Comparison of ENCODE assay signal across 8 cellular contexts in genomic region chr7:26155531-26156375, GRCh38. TPM values are rescaled to one million over a fixed set of nuclear protein-coding genes. Genes with fewer than 3 reads are reported as not detected.
DNase-seq lines count a peak whose midpoint lies in the region; ATAC-seq and TF ChIP-seq lines count a peak whose summit lies in the region.

No MANE protein-coding gene starts in this region.

- peaks cover 39% of the 10 kb centered on the region for H3K4me1 ChIP-seq in CD8-positive, alpha-beta T cell (ENCODE audit: insufficient read depth, low read length)

- no peaks in the 10 kb centered on the region for H3K36me3 ChIP-seq in CD8-positive, alpha-beta T cell (ENCODE audit: insufficient read depth, low read length)

- intact Hi-C loops in CD8-positive, alpha-beta T cell (cut with DNase I, micrococcal nuclease), result no loop called here

- peak overlapping the region; percentile 62 for H3K27ac Mint-ChIP-seq in CD8-positive, alpha-beta T cell
- H3K27ac Mint-ChIP-seq in IgD-negative memory B cell, result peak overlapping the region; percentile 67 to 95 (median 93)
- peak overlapping the region; percentile 72 to 93 for H3K27ac Mint-ChIP-seq in activated naive CD4-positive, alpha-beta T cell treated with anti-CD3 and anti-CD28 coated beads, Interleukin-2, amount 50 U/mL, for 72 hours

- no peak overlapping the region for H3K27ac ChIP-seq in CD8-positive, alpha-beta T cell (ENCODE audit: low read depth, low read length)

- H3K9me3 ChIP-seq in CD8-positive, alpha-beta T cell (ENCODE audit: low read length), result no peaks in the 10 kb centered on the region

- POLR2A ChIA-PET in CD8-positive, alpha-beta T cell (lab: Charles Lee), result interaction anchor here (1.2 to 6.0 kb wide), 3 partner anchors 30 to 42 kb away, joined by 3 to 56 read pairs (median 3); partner anchors contain the start of genes CBX3 and HNRNPA2B1

- TF ChIP-seq CTCF in CD8-positive, alpha-beta T cell (IDR thresholded peaks at IDR 0.05), result no peak

- H3K4me3 Mint-ChIP-seq in CD8-positive, alpha-beta T cell, result peak overlapping the region; percentile 40
- H3K4me3 Mint-ChIP-seq in IgD-negative memory B cell, result peak overlapping the region; percentile 86 to 95 (median 92)

- ATAC-seq in CD8-positive, alpha-beta T cell, result no peak
- no peak for ATAC-seq in activated naive CD4-positive, alpha-beta T cell treated with anti-CD3 and anti-CD28 coated beads, Interleukin-2, amount 50 U/mL, for 72 hours
- ATAC-seq in GM21825 (IDR thresholded peaks at IDR 0.05; ENCODE audit: unreplicated experiment) (no peak), HG03565 (IDR thresholded peaks at IDR 0.05; ENCODE audit: unreplicated experiment) (no peak)

- CTCF ChIA-PET in CD8-positive, alpha-beta T cell (lab: Charles Lee), result interaction anchor here (0.9 to 2.2 kb wide), 5 partner anchors 24 to 65 kb away, joined by 3 to 10 read pairs (median 7); no protein-coding TSS in a partner anchor

- peaks cover 60% of the 10 kb centered on the region for H3K4me1 Mint-ChIP-seq in CD8-positive, alpha-beta T cell (ENCODE audit: low read depth)
- H3K4me1 Mint-ChIP-seq in IgD-negative memory B cell, result peaks cover 26 to 64% (median 52%) of the 10 kb centered on the region in 3 donors

- no peak overlapping the region for H3K4me3 ChIP-seq in CD8-positive, alpha-beta T cell (ENCODE audit: low read depth, low read length)

- H3K36me3 Mint-ChIP-seq in CD8-positive, alpha-beta T cell, result peaks cover 3% of the 10 kb centered on the region
- no peaks in the 10 kb centered on the region for H3K36me3 Mint-ChIP-seq in IgD-negative memory B cell
- peaks cover 16 to 32% of the 10 kb centered on the region in 2 donors for H3K36me3 Mint-ChIP-seq in activated naive CD4-positive, alpha-beta T cell treated with anti-CD3 and anti-CD28 coated beads, Interleukin-2, amount 50 U/mL, for 72 hours

- no peaks in the 10 kb centered on the region for H3K27me3 Mint-ChIP-seq in CD8-positive, alpha-beta T cell (ENCODE audit: low read depth)
- H3K27me3 Mint-ChIP-seq in IgD-negative memory B cell, result no peaks in the 10 kb centered on the region

- no peak for DNase-seq in CD8-positive, alpha-beta T cell
- no peak for DNase-seq in activated naive CD4-positive, alpha-beta T cell treated with anti-CD3 and anti-CD28 coated beads, Interleukin-2, amount 50 U/mL, for 72 hours (ENCODE audit: low spot score in 2 of 2)
- DNase-seq in myocyte (ENCODE audit: low read depth), result peak; percentile 24
- DNase-seq in T-helper 9 cell, result no peak
- DNase-seq in activated CD4-positive, alpha-beta T cell treated with anti-CD3 and anti-CD28 coated beads for 1 hour, result no peak

- no peaks in the 10 kb centered on the region for H3K9me3 Mint-ChIP-seq in CD8-positive, alpha-beta T cell
- H3K9me3 Mint-ChIP-seq in IgD-negative memory B cell, result no peaks in the 10 kb centered on the region
- H3K9me3 Mint-ChIP-seq in activated naive CD4-positive, alpha-beta T cell treated with anti-CD3 and anti-CD28 coated beads, Interleukin-2, amount 50 U/mL, for 72 hours, result peaks cover 0 to 11% of the 10 kb centered on the region in 2 donors

- H3K27me3 ChIP-seq in CD8-positive, alpha-beta T cell (ENCODE audit: insufficient read depth, low read length), result no peaks in the 10 kb centered on the region

RNA-seq across cellular contexts. Expression of gene NFE2L3, which starts 3.8 kb away (rescaled TPM):
- total RNA-seq in CD8-positive, alpha-beta T cell, result under 1 TPM; 0.43 to 0.50 TPM
- 4.9 TPM for polyA plus RNA-seq in IgD-negative memory B cell
- total RNA-seq in activated naive CD4-positive, alpha-beta T cell treated with anti-CD3 and anti-CD28 coated beads, Interleukin-2, amount 50 U/mL, for 72 hours, result 10 to 100 TPM; 13.0 to 24.0 TPM
- 0.88 and 1.2 TPM in 2 replicates for total RNA-seq in myocyte
- polyA plus RNA-seq in myocyte (2012), result 2.5 TPM

RNA-seq across cellular contexts. Expression of gene HNRNPA2B1, which starts 44.8 kb away (rescaled TPM):
- 100 to 1,000 TPM; 241 to 247 TPM for total RNA-seq in CD8-positive, alpha-beta T cell
- polyA plus RNA-seq in IgD-negative memory B cell, result 708 TPM
- total RNA-seq in activated naive CD4-positive, alpha-beta T cell treated with anti-CD3 and anti-CD28 coated beads, Interleukin-2, amount 50 U/mL, for 72 hours, result 100 to 1,000 TPM; 695 to 940 TPM
- 233 and 240 TPM in 2 replicates for total RNA-seq in myocyte
- polyA plus RNA-seq in myocyte (2012), result 417 TPM

RNA-seq across cellular contexts. Expression of gene CBX3, which starts 45.8 kb away (rescaled TPM):
- 100 to 1,000 TPM; 103 to 106 TPM for total RNA-seq in CD8-positive, alpha-beta T cell
- polyA plus RNA-seq in IgD-negative memory B cell, result 68.7 TPM
- 100 to 1,000 TPM; 212 to 271 TPM for total RNA-seq in activated naive CD4-positive, alpha-beta T cell treated with anti-CD3 and anti-CD28 coated beads, Interleukin-2, amount 50 U/mL, for 72 hours
- total RNA-seq in myocyte, result 208 and 239 TPM in 2 replicates
- 93.9 TPM for polyA plus RNA-seq in myocyte (2012)
